Comparison of ENCODE assay signal across 26 cellular contexts in genomic region chr10:30873408-30873807, GRCh38.
"Had no signal": no experiment of that assay in that cellular context is flagged by ENCODE, and none has a peak within 500 bp of the region (broad histone marks: within the 10 kb centered on the region; RNA-seq: fewer than 3 reads in every experiment).

No MANE protein-coding gene starts in this region.

- ATAC-seq: activated naive CD8-positive, alpha-beta T cell treated with anti-CD3 and anti-CD28 coated beads, Interleukin-2, amount 50 U/mL, for 24 hours; left lobe of liver had no signal

- H3K4me1 ChIP-seq: esophagus squamous epithelium, tibial artery had no signal

- H3K9me3 ChIP-seq: esophagus squamous epithelium, tibial artery had no signal

- DNase-seq: activated CD4-positive, alpha-beta T cell treated with anti-CD3 and anti-CD28 coated beads for 1 hour; activated CD8-positive, alpha-beta memory T cell treated with anti-CD3 and anti-CD28 coated beads for 24 hours; activated CD8-positive, alpha-beta memory T cell treated with anti-CD3 and anti-CD28 coated beads, Interleukin-2, amount 50 U/mL, for 48 hours; activated effector memory CD4-positive, alpha-beta T cell treated with Interleukin-2 at 50 U/mL for 16 hours; activated naive CD4-positive, alpha-beta T cell treated with anti-CD3 and anti-CD28 coated beads, Interleukin-2, amount 10 ng/mL, durations not matched to agents 7 days and 5 days; activated naive CD8-positive, alpha-beta T cell treated with anti-CD3 and anti-CD28 coated beads, Interleukin-2, amount 50 U/mL, for 24 hours; activated T-cell treated with anti-CD3 and anti-CD28 coated beads, Interleukin-2, amount 50 U/mL, for 48 hours; brain microvascular endothelial cell; cerebellar nuclear complex; effector CD4-positive, alpha-beta T cell; esophagus squamous epithelium; foreskin melanocyte; glutamatergic neuron; hippocampal formation; midbrain; nephron progenitor cell; nucleus accumbens; retina; stimulated activated CD4-positive, alpha-beta T cell treated with anti-CD3 and anti-CD28 coated beads, Interleukin-12 subunit alpha, Interleukin-12 subunit beta, amount 100 ng/mL, for 4 hours; stimulated activated CD4-positive, alpha-beta T cell treated with anti-CD3 and anti-CD28 coated beads, Interleukin-1b, Interleukin-23, amount 100 ng/mL, for 48 hours; stimulated activated naive CD4-positive, alpha-beta T cell treated with Interleukin-2 at 50 U/mL for 16 hours; T-helper 2 cell; tibial artery; WERI-Rb-1 had no signal

- H3K27me3 ChIP-seq: brain microvascular endothelial cell, esophagus squamous epithelium, tibial artery had no signal

- H3K27ac ChIP-seq: brain microvascular endothelial cell, esophagus squamous epithelium, tibial artery, WERI-Rb-1 had no signal

- H3K36me3 ChIP-seq: brain microvascular endothelial cell, WERI-Rb-1 had no signal

- H3K4me3 ChIP-seq: esophagus squamous epithelium, lung, tibial artery had no signal
